Comparison of ENCODE assay signal across 11 cellular contexts in genomic region chr7:115410972-115411686, GRCh38.
DNase-seq lines count a peak whose midpoint lies in the region; ATAC-seq, FAIRE-seq and TF ChIP-seq lines count a peak whose summit lies in the region.
"Had no signal": no experiment of that assay in that cellular context is flagged by ENCODE, and none has a peak within 500 bp of the region (broad histone marks: within the 10 kb centered on the region; RNA-seq: fewer than 3 reads in every experiment).

No MANE protein-coding gene starts in this region.

- H3K4me3 Mint-ChIP-seq in T-helper 17 cell (no peak overlapping the region), glutamatergic neuron (ENCODE audit: unreplicated experiment) (no peak overlapping the region)
- H3K4me3 Mint-ChIP-seq: activated naive CD8-positive, alpha-beta T cell treated with anti-CD3 and anti-CD28 coated beads, Interleukin-2, amount 10 ng/mL, durations not matched to agents 7 days and 5 days; CD4-positive, alpha-beta T cell had no signal

- peaks cover 10% of the 10 kb centered on the region for H3K4me1 Mint-ChIP-seq in T-helper 17 cell
- no peaks in the 10 kb centered on the region for H3K4me1 Mint-ChIP-seq in glutamatergic neuron (ENCODE audit: low read depth, unreplicated experiment)
- H3K4me1 Mint-ChIP-seq: activated naive CD8-positive, alpha-beta T cell treated with anti-CD3 and anti-CD28 coated beads, Interleukin-2, amount 10 ng/mL, durations not matched to agents 7 days and 5 days had no signal

- H3K27ac Mint-ChIP-seq in T-helper 17 cell (no peak overlapping the region), glutamatergic neuron (ENCODE audit: unreplicated experiment) (no peak overlapping the region)
- H3K27ac Mint-ChIP-seq: activated naive CD8-positive, alpha-beta T cell treated with anti-CD3 and anti-CD28 coated beads, Interleukin-2, amount 10 ng/mL, durations not matched to agents 7 days and 5 days; CD4-positive, alpha-beta T cell had no signal

- H3K27me3 ChIP-seq in vagina (no peaks in the 10 kb centered on the region), tibial nerve (no peaks in the 10 kb centered on the region)

- H3K36me3 Mint-ChIP-seq in T-helper 17 cell (ENCODE audit: low read depth) (no peaks in the 10 kb centered on the region), glutamatergic neuron (ENCODE audit: unreplicated experiment) (no peaks in the 10 kb centered on the region)
- H3K36me3 Mint-ChIP-seq: activated naive CD8-positive, alpha-beta T cell treated with anti-CD3 and anti-CD28 coated beads, Interleukin-2, amount 10 ng/mL, durations not matched to agents 7 days and 5 days had no signal

- no peak overlapping the region for H3K4me3 ChIP-seq in vagina
- no peak overlapping the region for H3K4me3 ChIP-seq in tibial nerve

- no peaks in the 10 kb centered on the region for H3K4me1 ChIP-seq in vagina
- no peaks in the 10 kb centered on the region for H3K4me1 ChIP-seq in tibial nerve

- H3K27ac ChIP-seq in vagina, result no peak overlapping the region
- H3K27ac ChIP-seq in tibial nerve, result no peak overlapping the region

- no peak for TF ChIP-seq EP300 in tibial nerve (IDR thresholded peaks at IDR 0.05)

- TF ChIP-seq CTCF in glutamatergic neuron (IDR thresholded peaks at IDR 0.05; ENCODE audit: partially characterized antibody, unreplicated experiment) (no peak), vagina (IDR thresholded peaks at IDR 0.05) (no peak), tibial nerve (IDR thresholded peaks at IDR 0.05) (no peak)

- H3K36me3 ChIP-seq in vagina (no peaks in the 10 kb centered on the region), tibial nerve (no peaks in the 10 kb centered on the region)

- intact Hi-C loops in vagina (cut with DNase I), result no loop called here

- no peak for FAIRE-seq in GM12891 (lab: Jason Lieb, UNC)

- H3K9me3 Mint-ChIP-seq in glutamatergic neuron (ENCODE audit: unreplicated experiment), result no peaks in the 10 kb centered on the region
- H3K9me3 Mint-ChIP-seq: activated naive CD8-positive, alpha-beta T cell treated with anti-CD3 and anti-CD28 coated beads, Interleukin-2, amount 10 ng/mL, durations not matched to agents 7 days and 5 days; CD4-positive, alpha-beta T cell had no signal

- DNase-seq in GM12891 (ENCODE audit: insufficient read length, low spot score) (no peak), T-helper 17 cell (no peak), glutamatergic neuron (no peak), SHP77 treated with DMSO at 0.1 percent for 48 hours (lab: John Stamatoyannopoulos, UW) (no peak), vagina (ENCODE audit: extremely low spot score in 2 of 2) (no peak), tibial nerve (ENCODE audit: low spot score in 2 of 2) (no peak)
- DNase-seq: activated naive CD8-positive, alpha-beta T cell treated with anti-CD3 and anti-CD28 coated beads, Interleukin-2, amount 10 ng/mL, durations not matched to agents 7 days and 5 days; CD4-positive, alpha-beta T cell; stimulated activated CD8-positive, alpha-beta memory T cell treated with anti-CD3 and anti-CD28 coated beads, Interleukin-4, amount 100 ng/mL, for 48 hours had no signal

- ATAC-seq in GM21447 (IDR thresholded peaks at IDR 0.05; ENCODE audit: unreplicated experiment) (peak; percentile 98), HG03342 (IDR thresholded peaks at IDR 0.05; ENCODE audit: unreplicated experiment) (peak; percentile 95), T-helper 17 cell (peak; percentile 42)

- no peaks in the 10 kb centered on the region for H3K9me3 ChIP-seq in T-helper 17 cell (ENCODE audit: control insufficient read depth, low read length, poor library complexity, severe bottlenecking)
- no peaks in the 10 kb centered on the region for H3K9me3 ChIP-seq in vagina
- H3K9me3 ChIP-seq in tibial nerve, result peaks cover 0 to 3% (median 0%) of the 10 kb centered on the region in 4 donors

- TF ChIP-seq POLR2A in GM12891 (IDR thresholded peaks at IDR 0.05; ENCODE audit: low read depth, low read length) (no peak), vagina (IDR thresholded peaks at IDR 0.05) (no peak), tibial nerve (IDR thresholded peaks at IDR 0.05) (no peak)

- H3K27me3 Mint-ChIP-seq in T-helper 17 cell, result no peaks in the 10 kb centered on the region
- H3K27me3 Mint-ChIP-seq in glutamatergic neuron (ENCODE audit: unreplicated experiment), result no peaks in the 10 kb centered on the region
- H3K27me3 Mint-ChIP-seq: activated naive CD8-positive, alpha-beta T cell treated with anti-CD3 and anti-CD28 coated beads, Interleukin-2, amount 10 ng/mL, durations not matched to agents 7 days and 5 days; CD4-positive, alpha-beta T cell had no signal

- WGBS in tibial nerve, 2 donors, result 81 to 90% methylated on average over 3 of the region's 3 CpGs

TF ChIP-seq in GM12891, 5 proteins besides CTCF, POLR2A, EP300 and RAD21:
- TF ChIP-seq POLR2AphosphoS5 (IDR thresholded peaks at IDR 0.05; ENCODE audit: low read depth, low read length), result no peak
- TF ChIP-seq SPI1 (IDR thresholded peaks at IDR 0.05; ENCODE audit: low read depth, low read length), result peak; percentile 90

Comparison
In these comparisons a context has a peak if more than half of its experiments do, and no peak if none do; other contexts are left out.
1. ATAC-seq: peak in every context shown above with its lines; median percentile 98 in GM21447; 95 in HG03342; 42 in T-helper 17 cell.